Comparison of ENCODE assay signal across 1 cellular context in the genomic region with DNA sequence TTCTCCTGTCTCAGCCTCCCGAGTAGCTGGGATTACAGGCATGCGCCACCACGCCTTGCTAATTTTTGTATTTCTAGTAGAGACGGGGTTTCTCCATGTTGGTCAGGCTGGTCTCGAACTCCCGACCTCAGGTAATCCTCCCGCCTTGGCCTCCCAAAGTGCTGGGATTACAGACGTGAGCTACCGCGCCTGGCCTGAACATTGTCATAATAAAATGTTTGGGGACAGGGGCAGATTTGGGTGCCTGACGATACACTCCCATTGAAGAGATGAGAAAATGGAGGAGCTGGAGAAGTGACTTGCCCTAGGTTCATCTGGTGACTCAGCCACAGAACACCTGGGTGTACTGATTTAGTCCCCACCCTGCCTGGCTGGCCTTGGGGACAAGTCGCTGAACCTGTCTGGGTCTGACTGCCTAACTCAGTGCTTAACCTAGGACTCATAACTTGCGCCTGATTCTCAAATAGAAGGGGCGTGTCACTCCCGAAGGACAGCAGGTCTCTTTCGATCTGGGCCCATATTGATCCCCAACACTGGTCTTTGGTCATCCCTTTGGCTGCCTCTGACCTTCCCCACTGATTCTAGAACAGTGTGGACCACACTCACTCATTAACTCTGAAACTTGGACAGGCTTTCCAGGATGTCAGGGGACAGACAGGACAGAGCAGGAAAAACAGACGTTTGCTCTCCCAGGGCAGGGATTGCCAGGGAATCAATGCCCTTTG.
TF ChIP-seq lines count a peak whose summit lies in the region.

No MANE protein-coding gene starts in this region.

TF ChIP-seq in K562, 482 proteins besides CTCF, POLR2A, EP300 and RAD21:
- TF ChIP-seq BCOR (IDR thresholded peaks at IDR 0.05): peak; percentile 45; the same call in 1 of the 2 replicates
- 0 out of 2 replicates have a peak, but pooled peaks have one; percentile 5 for TF ChIP-seq ZBTB33 (CRISPR knock-in tag; IDR thresholded peaks at IDR 0.05)
- TF ChIP-seq TRIM24 (IDR thresholded peaks at IDR 0.05): peak in 1 of 2 experiments; percentile 0; a peak in 1 of 4 replicates
- TF ChIP-seq KDM1A (IDR thresholded peaks at IDR 0.05): peak in 1 of 2 experiments; percentile 62; a peak in 1 of 4 replicates
- no peak for TF ChIP-seq KLF1 (tag; IDR thresholded peaks at IDR 0.05)
- TF ChIP-seq THRAP3 (IDR thresholded peaks at IDR 0.05; ENCODE audit: borderline replicate concordance): 0 out of 2 replicates have a peak, but pooled peaks have one; percentile 47
- no peak for TF ChIP-seq RUNX1 (IDR thresholded peaks at IDR 0.05; ENCODE audit: low read depth)
- TF ChIP-seq, protein P1, sequence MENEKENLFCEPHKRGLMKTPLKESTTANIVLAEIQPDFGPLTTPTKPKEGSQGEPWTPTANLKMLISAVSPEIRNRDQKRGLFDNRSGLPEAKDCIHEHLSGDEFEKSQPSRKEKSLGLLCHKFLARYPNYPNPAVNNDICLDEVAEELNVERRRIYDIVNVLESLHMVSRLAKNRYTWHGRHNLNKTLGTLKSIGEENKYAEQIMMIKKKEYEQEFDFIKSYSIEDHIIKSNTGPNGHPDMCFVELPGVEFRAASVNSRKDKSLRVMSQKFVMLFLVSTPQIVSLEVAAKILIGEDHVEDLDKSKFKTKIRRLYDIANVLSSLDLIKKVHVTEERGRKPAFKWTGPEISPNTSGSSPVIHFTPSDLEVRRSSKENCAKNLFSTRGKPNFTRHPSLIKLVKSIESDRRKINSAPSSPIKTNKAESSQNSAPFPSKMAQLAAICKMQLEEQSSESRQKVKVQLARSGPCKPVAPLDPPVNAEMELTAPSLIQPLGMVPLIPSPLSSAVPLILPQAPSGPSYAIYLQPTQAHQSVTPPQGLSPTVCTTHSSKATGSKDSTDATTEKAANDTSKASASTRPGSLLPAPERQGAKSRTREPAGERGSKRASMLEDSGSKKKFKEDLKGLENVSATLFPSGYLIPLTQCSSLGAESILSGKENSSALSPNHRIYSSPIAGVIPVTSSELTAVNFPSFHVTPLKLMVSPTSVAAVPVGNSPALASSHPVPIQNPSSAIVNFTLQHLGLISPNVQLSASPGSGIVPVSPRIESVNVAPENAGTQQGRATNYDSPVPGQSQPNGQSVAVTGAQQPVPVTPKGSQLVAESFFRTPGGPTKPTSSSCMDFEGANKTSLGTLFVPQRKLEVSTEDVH (IDR thresholded peaks at IDR 0.05; ENCODE audit: low read depth, partially characterized antibody): no peak
- TF ChIP-seq TOE1 (IDR thresholded peaks at IDR 0.05; ENCODE audit: borderline replicate concordance): 0 out of 2 replicates have a peak, but pooled peaks have one; percentile 1
- TF ChIP-seq TOE1 (CRISPR knock-in tag; IDR thresholded peaks at IDR 0.05; ENCODE audit: borderline replicate concordance, low read depth): no peak
- TF ChIP-seq TFAM (CRISPR knock-in tag; conservative IDR thresholded peaks at IDR 0.05): no peak
- 0 out of 2 replicates have a peak, but pooled peaks have one; percentile 6 for TF ChIP-seq NKRF (IDR thresholded peaks at IDR 0.05; ENCODE audit: borderline replicate concordance)
- TF ChIP-seq GTF2F1 (IDR thresholded peaks at IDR 0.05; ENCODE audit: low read depth, low read length): no peak
- no peak for TF ChIP-seq ZNF436 (CRISPR knock-in tag; IDR thresholded peaks at IDR 0.05)
- no peak for TF ChIP-seq SIN3B (IDR thresholded peaks at IDR 0.05; ENCODE audit: low read depth)
- peak; percentile 25; the same call in 1 of the 2 replicates for TF ChIP-seq ADNP (tag; IDR thresholded peaks at IDR 0.05)
